Comparison of ENCODE assay signal across 21 cellular contexts in the genomic region with DNA sequence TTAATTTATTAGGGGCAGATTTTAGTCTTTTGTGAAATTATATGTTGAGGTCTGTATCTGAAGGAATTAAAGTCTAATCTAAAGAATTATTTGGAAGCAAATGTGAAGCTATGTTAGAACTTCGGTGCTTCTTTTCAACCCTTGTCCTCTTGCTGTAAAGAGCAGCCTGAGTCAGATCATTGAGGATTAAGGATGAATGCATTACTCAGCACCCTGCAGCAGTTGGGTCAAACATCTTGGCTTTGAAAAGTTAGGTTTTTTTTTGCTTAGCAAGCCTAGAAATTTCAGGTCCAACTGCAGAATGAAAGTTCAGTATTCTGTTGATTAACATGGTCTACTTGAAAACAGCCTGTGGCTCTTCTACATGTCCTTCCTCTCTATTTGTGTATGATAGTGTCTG. TPM values are rescaled to one million over a fixed set of nuclear protein-coding genes. Genes with fewer than 3 reads are reported as not detected.
DNase-seq lines count a peak whose midpoint lies in the region; TF ChIP-seq lines count a peak whose summit lies in the region.
"Had no signal": no experiment of that assay in that cellular context is flagged by ENCODE, and none has a peak within 500 bp of the region (broad histone marks: within the 10 kb centered on the region; RNA-seq: fewer than 3 reads in every experiment).

No MANE protein-coding gene starts in this region.

- TF ChIP-seq CTCF in brain microvascular endothelial cell (IDR thresholded peaks at IDR 0.05; ENCODE audit: low read depth, low read length, missing control alignments) (no peak), dorsolateral prefrontal cortex (IDR thresholded peaks at IDR 0.05 in 54 of 56, conservative IDR thresholded peaks at IDR 0.05 in 2 of 56; ENCODE audit: low read depth in 1 of 56, partially characterized antibody in 56 of 56) (no peak), left ventricle myocardium inferior (IDR thresholded peaks at IDR 0.05; ENCODE audit: borderline replicate concordance) (no peak)

- peak; percentile 73 for DNase-seq in AG08395 (ENCODE audit: low spot score)
- peak; percentile 44 for DNase-seq in HT1080 (ENCODE audit: low read depth)
- DNase-seq in brain microvascular endothelial cell, result peak; percentile 16
- peak; percentile 80 for DNase-seq in iris pigment epithelial cell (ENCODE audit: low read depth)
- no peak for DNase-seq in dorsolateral prefrontal cortex
- no peak for DNase-seq in left ventricle myocardium inferior
- DNase-seq in SW480 (ENCODE audit: low spot score), result no peak
- DNase-seq in activated CD8-positive, alpha-beta memory T cell treated with anti-CD3 and anti-CD28 coated beads, Interleukin-2, amount 50 U/mL, for 4 hours, result no peak
- DNase-seq: adrenal gland; CD8-positive, alpha-beta T cell; DMS79 treated with DMSO at 0.1 percent for 48 hours; NCI-H1092; NCI-H524; occipital lobe; right lobe of liver; stimulated activated CD4-positive, alpha-beta T cell treated with anti-CD3 and anti-CD28 coated beads, Interleukin-1b, Interleukin-23, amount 100 ng/mL, for 48 hours; stimulated activated naive CD8-positive, alpha-beta T cell treated with anti-CD3 and anti-CD28 coated beads, Interleukin-15, Interleukin-2, amounts not matched to agents 100 U/mL and 50 U/mL, for 24 hours; T-helper 2 cell; trophoblast cell had no signal

- H3K9me3 ChIP-seq in left ventricle myocardium inferior (replicated peaks), result no peaks in the 10 kb centered on the region
- H3K9me3 ChIP-seq: adrenal gland, right lobe of liver had no signal

- no peaks in the 10 kb centered on the region for H3K36me3 ChIP-seq in brain microvascular endothelial cell (replicated peaks)
- H3K36me3 ChIP-seq in left ventricle myocardium inferior, result no peaks in the 10 kb centered on the region
- H3K36me3 ChIP-seq: adrenal gland, right lobe of liver had no signal

- in situ Hi-C loops in brain microvascular endothelial cell (cut with HindIII; ENCODE audit: low pct_ligation_motif_present, low sequenced_read_pairs), result no loop called here

- no peak overlapping the region for H3K4me3 ChIP-seq in brain microvascular endothelial cell (ENCODE audit: low read depth, low read length)
- no peak overlapping the region for H3K4me3 ChIP-seq in dorsolateral prefrontal cortex
- H3K4me3 ChIP-seq in left ventricle myocardium inferior, result no peak overlapping the region
- H3K4me3 ChIP-seq: adrenal gland, GM23338, right lobe of liver had no signal

- peaks cover 5% of the 10 kb centered on the region for H3K4me1 ChIP-seq in left ventricle myocardium inferior
- H3K4me1 ChIP-seq: adrenal gland had no signal

- H3K27me3 ChIP-seq in brain microvascular endothelial cell (replicated peaks) (no peaks in the 10 kb centered on the region), dorsolateral prefrontal cortex (no peaks in the 10 kb centered on the region), left ventricle myocardium inferior (ENCODE audit: low read depth) (no peaks in the 10 kb centered on the region)
- H3K27me3 ChIP-seq: adrenal gland, right lobe of liver had no signal

- H3K27ac ChIP-seq in brain microvascular endothelial cell (no peak overlapping the region), dorsolateral prefrontal cortex (no peak overlapping the region), left ventricle myocardium inferior (replicated peaks) (no peak overlapping the region)
- H3K27ac ChIP-seq: adrenal gland, right lobe of liver had no signal

- intact Hi-C loops in dorsolateral prefrontal cortex (cut with DNase I) (no loop called here), left ventricle myocardium inferior (cut with micrococcal nuclease) (no loop called here)

RNA-seq across cellular contexts. Expression of gene SLC4A4, which starts 57.6 kb away (rescaled TPM):
- total RNA-seq in HT1080 (2014; rRNA removed; shearing (Covaris generic)), result 0.33 and 0.72 TPM in 2 replicates
- 0.27 and 0.36 TPM in 2 replicates for polyA plus RNA-seq in HT1080 (2015; cell fraction: cytosol; rRNA removed)
- polyA plus RNA-seq in HT1080 (2015; cell fraction: nucleus; rRNA removed), result 0.59 and 0.73 TPM in 2 replicates
- total RNA-seq in dorsolateral prefrontal cortex (100 to 1,000 TPM in 15 of 120 experiments, 10 to 100 TPM in 105; 30.9 to 209 (median 72.7) TPM), left ventricle myocardium inferior (29.8 TPM)
- polyA plus RNA-seq: IgD-negative memory B cell had no signal

Comparison
In these comparisons a context has a peak if more than half of its experiments do, and no peak if none do; other contexts are left out.
1. DNase-seq: peak in AG08395 (single experiment), HT1080 (single experiment), brain microvascular endothelial cell (single experiment) and iris pigment epithelial cell (single experiment); none in dorsolateral prefrontal cortex (0 of 10), left ventricle myocardium inferior (single experiment), SW480 (single experiment) and activated CD8-positive, alpha-beta memory T cell treated with anti-CD3 and anti-CD28 coated beads, Interleukin-2, amount 50 U/mL, for 4 hours (single experiment).
2. RNA of gene SLC4A4, which starts 57.6 kb away (total RNA-seq): 30.9 to 209 TPM in dorsolateral prefrontal cortex and 29.8 TPM in left ventricle myocardium inferior (single experiment); 0.33 to 0.72 TPM in HT1080; every median in the first group is over 10 times any median in the second.